Comparison of ENCODE assay signal across 33 cellular contexts in the genomic region with DNA sequence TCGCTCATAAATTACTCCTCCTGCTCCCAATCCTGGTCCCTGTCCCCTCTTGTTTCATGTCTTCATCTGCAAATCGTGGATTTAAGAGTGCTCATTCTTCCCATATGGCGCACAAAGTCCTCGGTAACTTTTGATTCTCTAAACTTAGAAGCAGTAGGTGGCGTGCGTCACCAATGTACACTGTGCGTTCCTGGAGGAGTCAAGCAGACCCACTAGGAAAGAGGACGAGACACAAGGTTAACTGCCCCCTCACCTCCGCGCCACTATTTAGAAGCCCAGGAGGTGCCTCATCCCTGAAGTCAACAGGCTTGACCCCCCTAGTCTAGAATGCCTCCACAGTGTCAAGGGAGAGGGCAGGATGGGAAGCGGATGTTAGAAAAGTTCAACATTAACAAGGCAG. TPM values are rescaled to one million over a fixed set of nuclear protein-coding genes. Genes with fewer than 3 reads are reported as not detected.
A peak's percentile ranks its signal among the peaks of the same experiment; 100 is the strongest.
DNase-seq lines count a peak whose midpoint lies in the region; ATAC-seq, FAIRE-seq and TF ChIP-seq lines count a peak whose summit lies in the region.
"Had no signal": no experiment of that assay in that cellular context is flagged by ENCODE, and none has a peak within 500 bp of the region (broad histone marks: within the 10 kb centered on the region; RNA-seq: fewer than 3 reads in every experiment).

No MANE protein-coding gene starts in this region.

- TF ChIP-seq EP300 in A549 (IDR thresholded peaks at IDR 0.05), result no peak
- TF ChIP-seq EP300 in HepG2 (IDR thresholded peaks at IDR 0.05; ENCODE audit: low read depth in 2 of 2, low read length in 2 of 2), result no peak
- TF ChIP-seq EP300 in HepG2 (CRISPR knock-in tag; IDR thresholded peaks at IDR 0.05; ENCODE audit: borderline replicate concordance), result no peak

- H3K36me3 ChIP-seq in H7 (replicated peaks; ENCODE audit: control insufficient read depth, insufficient read depth, low read length) (no peaks in the 10 kb centered on the region), HepG2 (replicated peaks in 1 of 2; ENCODE audit: control insufficient read depth in 1 of 2, insufficient read depth in 2 of 2, low read length in 2 of 2) (peaks cover 6 to 8% of the 10 kb centered on the region in 2 experiments; a peak in 4 of 5 replicates)
- H3K36me3 ChIP-seq: heart left ventricle, upper lobe of left lung had no signal

- H3K79me2 ChIP-seq in HepG2 (ENCODE audit: insufficient read depth, low read length), result peaks cover 49% of the 10 kb centered on the region

- no peak overlapping the region for H2AFZ ChIP-seq in HepG2 (ENCODE audit: low read length)
- H2AFZ ChIP-seq: GM23338 had no signal

- 0 out of 3 replicates have a peak, but pooled peaks cover 3% of the 10 kb centered on the region for H3K4me1 ChIP-seq in A549
- peaks cover 78% of the 10 kb centered on the region for H3K4me1 ChIP-seq in HepG2 (ENCODE audit: insufficient read depth, low read length)
- no peaks in the 10 kb centered on the region for H3K4me1 ChIP-seq in right cardiac atrium (ENCODE audit: control insufficient read depth, insufficient read depth, low read length)
- H3K4me1 ChIP-seq: Caco-2 had no signal

- POLR2A ChIA-PET in A549 (lab: Yijun Ruan, JAX) (no interaction called here), HepG2 (lab: Yijun Ruan, JAX) (interaction anchor here (3.7 to 7.8 kb wide), 2 partner anchors 10 to 28 kb away, joined by 96 to 419 read pairs; no protein-coding TSS in a partner anchor)

- 58% methylated on average over 11 of the region's 11 CpGs for WGBS in A549 (ENCODE audit: missing lambda C conversion rate)
- 88% methylated on average over 11 of the region's 11 CpGs for WGBS in HepG2 (ENCODE audit: low lambda C conversion rate)
- WGBS in right cardiac atrium, result 82% methylated on average over 11 of the region's 11 CpGs

- in situ Hi-C loops in HepG2 (cut with HindIII; ENCODE audit: extremely low pct_ligation_motif_present, low pct_unique_long_range_greater_than_20kb), result loop anchor here (5.0 kb wide), 1 partner anchor 43 kb away; no protein-coding TSS in a partner anchor

- H3K4me3 ChIP-seq in A549, result no peak overlapping the region
- H3K4me3 ChIP-seq in H7 (ENCODE audit: insufficient read depth, low read depth, low read length), result no peak overlapping the region
- peak overlapping the region in 1 of 3 experiments; percentile 84; a peak in 2 of 6 replicates for H3K4me3 ChIP-seq in HepG2 (replicated peaks in 1 of 3; ENCODE audit: insufficient read depth in 1 of 3, low read depth in 2 of 3, low read length in 3 of 3)
- no peak overlapping the region for H3K4me3 ChIP-seq in right cardiac atrium (ENCODE audit: low read length)
- H3K4me3 ChIP-seq: GM23338, heart left ventricle, lung, mucosa of descending colon, upper lobe of left lung had no signal

- peak overlapping the region; percentile 55 for H3K9ac ChIP-seq in HepG2 (ENCODE audit: insufficient read depth, low read depth, low read length)

- CTCF ChIA-PET in A549 (lab: Yijun Ruan, JAX), result interaction anchor here (1.0 to 2.2 kb wide), 2 partner anchors 9 to 294 kb away, joined by 3 to 7 read pairs; no protein-coding TSS in a partner anchor
- CTCF ChIA-PET in HepG2 (lab: Yijun Ruan, JAX; ENCODE audit: low intra/inter-chr PET ratio, low total read pairs), result interaction anchor here (0.8 kb wide), 1 partner anchor 44 kb away, joined by 5 read pairs; no protein-coding TSS in a partner anchor

- ATAC-seq in A549 (no peak), HepG2 (no peak), right cardiac atrium (no peak)
- ATAC-seq: activated naive CD8-positive, alpha-beta T cell treated with anti-CD3 and anti-CD28 coated beads, Interleukin-2, amount 50 U/mL, for 24 hours; GM23338; heart left ventricle; mucosa of descending colon; natural killer cell; stimulated activated memory B cell treated with anti-CD40 and anti-IgM and Interleukin-4, amounts not matched to agents 10 μg/mL and 1 μg/mL and 100 μg/mL, for 72 hours had no signal

- TF ChIP-seq CTCF in A549 (IDR thresholded peaks at IDR 0.05) (peak; percentile 17; the same call in 1 of the 3 replicates), HepG2 (CRISPR knock-in tag; IDR thresholded peaks at IDR 0.05) (no peak)

- no peak overlapping the region for H3K4me2 ChIP-seq in A549
- peak overlapping the region; percentile 93 for H3K4me2 ChIP-seq in HepG2 (ENCODE audit: low read depth, low read length)
- H3K4me2 ChIP-seq: GM23338 had no signal

- H3K9me3 ChIP-seq in A549 (peaks cover 6% of the 10 kb centered on the region; the same call in 2 of the 3 replicates), HepG2 (ENCODE audit: low read length) (no peaks in the 10 kb centered on the region), right cardiac atrium (ENCODE audit: control insufficient read depth, low read length) (peaks cover 2% of the 10 kb centered on the region)
- H3K9me3 ChIP-seq: Caco-2, mucosa of descending colon had no signal

- H3K27ac ChIP-seq in A549, result no peak overlapping the region
- H3K27ac ChIP-seq in HepG2 (ENCODE audit: extremely low read length, insufficient read depth, low read length), result peak overlapping the region; percentile 74
- no peak overlapping the region for H3K27ac ChIP-seq in right cardiac atrium (ENCODE audit: low read length)
- H3K27ac ChIP-seq: C4-2B, heart left ventricle, upper lobe of left lung had no signal

- peak in 1 of 2 experiments; percentile 34 for DNase-seq in A549 (ENCODE audit: low read depth in 1 of 2, low spot score in 1 of 2)
- peak; percentile 26 for DNase-seq in H7
- peak; percentile 30 for DNase-seq in RPMI8226
- no peak for DNase-seq in HepG2 (ENCODE audit: low spot score)
- DNase-seq in HPDE6-E6E7 (ENCODE audit: extremely low spot score), result no peak
- DNase-seq in amniotic stem cell (lab: John Stamatoyannopoulos, UW), result no peak
- no peak for DNase-seq in DMS153 (lab: John Stamatoyannopoulos, UW)
- DNase-seq in right cardiac atrium, result no peak
- DNase-seq: activated naive CD4-positive, alpha-beta T cell; activated naive CD8-positive, alpha-beta T cell treated with anti-CD3 and anti-CD28 coated beads, Interleukin-2, amount 50 U/mL, for 24 hours; Caco-2; central memory CD4-positive, alpha-beta T cell; dermis blood vessel endothelial cell; DMS79 treated with DMSO at 0.1 percent for 48 hours; GDM1; heart left ventricle; HFFc6; KG1; mucosa of descending colon; MV-4-11; natural killer cell; NCI-H1436 treated with DMSO at 0.1 percent for 48 hours; NCI-H2081 treated with DMSO at 0.1 percent for 48 hours; NCI-H446; NCI-H748 treated with DMSO at 0.1 percent for 48 hours; T-helper 2 cell; upper lobe of left lung had no signal

- H4K20me1 ChIP-seq in HepG2 (ENCODE audit: insufficient read depth, low read length), result no peaks in the 10 kb centered on the region

- FAIRE-seq in A549 (lab: Jason Lieb, UNC), result no peak
- no peak for FAIRE-seq in HepG2 (lab: Jason Lieb, UNC)

- TF ChIP-seq RAD21 in A549 (conservative IDR thresholded peaks at IDR 0.05 in 1 of 2, IDR thresholded peaks at IDR 0.05 in 1 of 2) (peak in 1 of 2 experiments; percentile 37; a peak in 2 of 5 replicates), HepG2 (CRISPR knock-in tag; IDR thresholded peaks at IDR 0.05) (no peak)

- H3K27me3 ChIP-seq in H7 (ENCODE audit: control insufficient read depth, insufficient read depth, low read length), result peaks cover 22% of the 10 kb centered on the region
- no peaks in the 10 kb centered on the region; a peak in 1 of 5 replicates for H3K27me3 ChIP-seq in HepG2 (ENCODE audit: control insufficient read depth in 1 of 2, insufficient read depth in 2 of 2, low read length in 2 of 2)
- H3K27me3 ChIP-seq in right cardiac atrium (ENCODE audit: control insufficient read depth, insufficient read depth), result no peaks in the 10 kb centered on the region

- intact Hi-C loops in HepG2 (cut with micrococcal nuclease; ENCODE audit: unreplicated experiment) (loop anchor here (10.0 kb wide), 1 partner anchor 84 kb away; no protein-coding TSS in a partner anchor), right cardiac atrium (cut with DNase I) (no loop called here)

- no TSS peak for BruUV-seq in HepG2 (replicated peaks; lab: Mats Ljungman, UMichigan)

- TF ChIP-seq POLR2A in A549 (IDR thresholded peaks at IDR 0.05; ENCODE audit: low read length) (no peak), HepG2 (IDR thresholded peaks at IDR 0.05; ENCODE audit: insufficient read depth in 1 of 2, low read depth in 2 of 2, low read length in 2 of 2) (no peak)

RNA-seq across cellular contexts. Expression of gene SLC13A5, which starts 2.9 kb away (rescaled TPM):
- 0.26 and 0.30 TPM in 2 replicates for polyA plus RNA-seq in A549 (2011; rRNA removed)
- polyA plus RNA-seq in A549 (2012; cell fraction: cytosol; rRNA removed), result 0.09 and 0.26 TPM in 2 replicates
- polyA plus RNA-seq in A549 (2012; cell fraction: nucleus; rRNA removed), result 0.14 and 0.26 TPM in 2 replicates
- polyA plus RNA-seq in A549 (2017; fragmentation: RNase III; extraction: RNeasy Plus Mini Kit Qiagen cat#74134 plus additional on column Dnase treatment), result 0.03 to 0.26 TPM (median 0.15 TPM) in 3 replicates
- 0.21 and 1.8 TPM in 2 replicates for polyA minus RNA-seq in A549 (2011; rRNA and poly(A)+ RNA removed)
- 0.10 and 0.11 TPM in 2 replicates for total RNA-seq in H7 (2014; rRNA removed; shearing (Covaris generic))
- 24.4 and 42.8 TPM in 2 replicates for total RNA-seq in HepG2 (2016; rRNA removed; fragmentation: Illumina TruSeq; extraction: Trizol)
- 6.1 and 8.5 TPM in 2 replicates for total RNA-seq in HepG2 (2016; cell fraction: cytosol; rRNA removed; fragmentation: Illumina TruSeq; extraction: Trizol; ENCODE audit: low read depth)
- total RNA-seq in HepG2 (2016; cell fraction: insoluble cytoplasmic fraction; rRNA removed; fragmentation: Illumina TruSeq; extraction: Trizol), result 24.1 and 44.5 TPM in 2 replicates
- total RNA-seq in HepG2 (2016; cell fraction: membrane; rRNA removed; fragmentation: Illumina TruSeq; extraction: Trizol), result 21.2 and 24.0 TPM in 2 replicates
- total RNA-seq in HepG2 (2016; cell fraction: nucleus; rRNA removed; fragmentation: Illumina TruSeq; extraction: Trizol), result 74.8 and 81.7 TPM in 2 replicates
- polyA plus RNA-seq in HepG2 (2011; rRNA removed), result 310 and 460 TPM in 2 replicates
- polyA plus RNA-seq in HepG2 (2011; cell fraction: cytosol; rRNA removed), result 141 and 152 TPM in 2 replicates
- polyA plus RNA-seq in HepG2 (2011; cell fraction: nucleus; rRNA removed), result 496 and 544 TPM in 2 replicates
- polyA plus RNA-seq in HepG2 (2012), result 253 and 287 TPM in 2 replicates
- 11.4 and 13.1 TPM in 2 replicates for polyA plus RNA-seq in HepG2 (2016; cell fraction: cytosol; fragmentation: Illumina TruSeq; extraction: Trizol; ENCODE audit: low read depth)
- 42.4 and 50.4 TPM in 2 replicates for polyA plus RNA-seq in HepG2 (2016; cell fraction: insoluble cytoplasmic fraction; fragmentation: Illumina TruSeq; extraction: Trizol; ENCODE audit: low read depth)
- polyA plus RNA-seq in HepG2 (2016; cell fraction: membrane; fragmentation: Illumina TruSeq; extraction: Trizol; ENCODE audit: low read depth), result 28.2 and 31.8 TPM in 2 replicates
- 169 and 186 TPM in 2 replicates for polyA plus RNA-seq in HepG2 (2016; cell fraction: nucleus; fragmentation: Illumina TruSeq; extraction: Trizol; ENCODE audit: insufficient read depth, low read depth)
- 0.40 and 2,799 TPM in 2 replicates for polyA minus RNA-seq in HepG2 (2011; rRNA and poly(A)+ RNA removed; ENCODE audit: low replicate concordance)
- polyA minus RNA-seq in HepG2 (2011; cell fraction: cytosol; rRNA and poly(A)+ RNA removed), result 352 and 410 TPM in 2 replicates
- polyA minus RNA-seq in HepG2 (2011; cell fraction: nucleus; rRNA and poly(A)+ RNA removed), result 342 and 399 TPM in 2 replicates
- not detected for total RNA-seq in right cardiac atrium
- not detected for polyA plus RNA-seq in right cardiac atrium
- total RNA-seq: dermis blood vessel endothelial cell, HFFc6, HT1080, mucosa of descending colon, natural killer cell, skeletal muscle tissue had no signal
- polyA plus RNA-seq: lung had no signal

RNA-seq across cellular contexts. Expression of gene XAF1, which starts 45.5 kb away (rescaled TPM):
- polyA plus RNA-seq in A549 (2011; rRNA removed) (not detected in 2 replicates), A549 (2017; fragmentation: RNase III; extraction: RNeasy Plus Mini Kit Qiagen cat#74134 plus additional on column Dnase treatment) (not detected in 3 replicates), HepG2 (2011; rRNA removed) (1.2 and 1.6 TPM in 2 replicates), right cardiac atrium (31.1 TPM)
- not detected in 2 replicates for polyA plus RNA-seq in A549 (2012; cell fraction: cytosol; rRNA removed)
- not detected in 2 replicates for polyA plus RNA-seq in A549 (2012; cell fraction: nucleus; rRNA removed)
- polyA minus RNA-seq in A549 (2011; rRNA and poly(A)+ RNA removed), result not detected in 2 replicates
- total RNA-seq in H7 (2014; rRNA removed; shearing (Covaris generic)), result not detected in 2 replicates
- total RNA-seq in HepG2 (2016; rRNA removed; fragmentation: Illumina TruSeq; extraction: Trizol) (1.7 and 2.4 TPM in 2 replicates), right cardiac atrium (10 to 100 TPM; 22.5 to 43.9 (median 31.3) TPM)
- total RNA-seq in HepG2 (2016; cell fraction: cytosol; rRNA removed; fragmentation: Illumina TruSeq; extraction: Trizol; ENCODE audit: low read depth), result 0.81 and 0.97 TPM in 2 replicates
- total RNA-seq in HepG2 (2016; cell fraction: insoluble cytoplasmic fraction; rRNA removed; fragmentation: Illumina TruSeq; extraction: Trizol), result 1.7 and 2.1 TPM in 2 replicates
- 1.1 and 1.3 TPM in 2 replicates for total RNA-seq in HepG2 (2016; cell fraction: membrane; rRNA removed; fragmentation: Illumina TruSeq; extraction: Trizol)
- total RNA-seq in HepG2 (2016; cell fraction: nucleus; rRNA removed; fragmentation: Illumina TruSeq; extraction: Trizol), result 2.1 and 3.7 TPM in 2 replicates
- polyA plus RNA-seq in HepG2 (2011; cell fraction: cytosol; rRNA removed), result 0.74 and 2.0 TPM in 2 replicates
- 4.3 and 11.1 TPM in 2 replicates for polyA plus RNA-seq in HepG2 (2011; cell fraction: nucleus; rRNA removed)
- 3.1 and 3.3 TPM in 2 replicates for polyA plus RNA-seq in HepG2 (2012)
- polyA plus RNA-seq in HepG2 (2016; cell fraction: cytosol; fragmentation: Illumina TruSeq; extraction: Trizol; ENCODE audit: low read depth), result 0.15 and 0.25 TPM in 2 replicates
- 2.3 and 3.4 TPM in 2 replicates for polyA plus RNA-seq in HepG2 (2016; cell fraction: insoluble cytoplasmic fraction; fragmentation: Illumina TruSeq; extraction: Trizol; ENCODE audit: low read depth)
- polyA plus RNA-seq in HepG2 (2016; cell fraction: membrane; fragmentation: Illumina TruSeq; extraction: Trizol; ENCODE audit: low read depth), result 0.66 and 0.71 TPM in 2 replicates
- polyA plus RNA-seq in HepG2 (2016; cell fraction: nucleus; fragmentation: Illumina TruSeq; extraction: Trizol; ENCODE audit: insufficient read depth, low read depth), result 6.3 and 9.1 TPM in 2 replicates
- 2.2 TPM in 1 of 2 replicates, not detected in the other for polyA minus RNA-seq in HepG2 (2011; rRNA and poly(A)+ RNA removed; ENCODE audit: low replicate concordance)
- 0.79 and 2.2 TPM in 2 replicates for polyA minus RNA-seq in HepG2 (2011; cell fraction: cytosol; rRNA and poly(A)+ RNA removed)
- 6.2 and 14.3 TPM in 2 replicates for polyA minus RNA-seq in HepG2 (2011; cell fraction: nucleus; rRNA and poly(A)+ RNA removed)
- total RNA-seq: GM23338, HT1080 had no signal
- polyA plus RNA-seq: GM23338 had no signal

RNA-seq across cellular contexts. Expression of gene C17orf100, which starts 58.8 kb away (rescaled TPM):
- 4.1 and 4.2 TPM in 2 replicates for polyA plus RNA-seq in A549 (2011; rRNA removed)
- 2.1 and 2.9 TPM in 2 replicates for polyA plus RNA-seq in A549 (2012; cell fraction: cytosol; rRNA removed)
- 1.6 and 2.0 TPM in 2 replicates for polyA plus RNA-seq in A549 (2012; cell fraction: nucleus; rRNA removed)
- polyA plus RNA-seq in A549 (2017; fragmentation: RNase III; extraction: RNeasy Plus Mini Kit Qiagen cat#74134 plus additional on column Dnase treatment), result 2.4 to 3.1 TPM (median 2.6 TPM) in 3 replicates
- polyA minus RNA-seq in A549 (2011; rRNA and poly(A)+ RNA removed), result 1.9 TPM in 2 replicates
- 0.37 and 0.55 TPM in 2 replicates for total RNA-seq in H7 (2014; rRNA removed; shearing (Covaris generic))
- total RNA-seq in HepG2 (2016; rRNA removed; fragmentation: Illumina TruSeq; extraction: Trizol), result 3.6 and 4.1 TPM in 2 replicates
- 2.2 and 2.4 TPM in 2 replicates for total RNA-seq in HepG2 (2016; cell fraction: cytosol; rRNA removed; fragmentation: Illumina TruSeq; extraction: Trizol; ENCODE audit: low read depth)
- 3.2 and 4.7 TPM in 2 replicates for total RNA-seq in HepG2 (2016; cell fraction: insoluble cytoplasmic fraction; rRNA removed; fragmentation: Illumina TruSeq; extraction: Trizol)
- 6.2 and 6.9 TPM in 2 replicates for total RNA-seq in HepG2 (2016; cell fraction: membrane; rRNA removed; fragmentation: Illumina TruSeq; extraction: Trizol)
- total RNA-seq in HepG2 (2016; cell fraction: nucleus; rRNA removed; fragmentation: Illumina TruSeq; extraction: Trizol), result 3.8 and 4.0 TPM in 2 replicates
- polyA plus RNA-seq in HepG2 (2011; rRNA removed), result 8.7 and 10.1 TPM in 2 replicates
- 10.2 and 10.7 TPM in 2 replicates for polyA plus RNA-seq in HepG2 (2011; cell fraction: cytosol; rRNA removed)
- polyA plus RNA-seq in HepG2 (2011; cell fraction: nucleus; rRNA removed), result 9.3 and 9.9 TPM in 2 replicates
- 12.3 and 32.8 TPM in 2 replicates for polyA plus RNA-seq in HepG2 (2012)
- polyA plus RNA-seq in HepG2 (2016; cell fraction: cytosol; fragmentation: Illumina TruSeq; extraction: Trizol; ENCODE audit: low read depth), result 7.2 and 9.4 TPM in 2 replicates
- 13.1 and 13.3 TPM in 2 replicates for polyA plus RNA-seq in HepG2 (2016; cell fraction: insoluble cytoplasmic fraction; fragmentation: Illumina TruSeq; extraction: Trizol; ENCODE audit: low read depth)
- polyA plus RNA-seq in HepG2 (2016; cell fraction: membrane; fragmentation: Illumina TruSeq; extraction: Trizol; ENCODE audit: low read depth), result 15.0 and 15.5 TPM in 2 replicates
- 9.5 and 9.7 TPM in 2 replicates for polyA plus RNA-seq in HepG2 (2016; cell fraction: nucleus; fragmentation: Illumina TruSeq; extraction: Trizol; ENCODE audit: insufficient read depth, low read depth)
- 1.0 and 10.4 TPM in 2 replicates for polyA minus RNA-seq in HepG2 (2011; rRNA and poly(A)+ RNA removed; ENCODE audit: low replicate concordance)
- polyA minus RNA-seq in HepG2 (2011; cell fraction: cytosol; rRNA and poly(A)+ RNA removed), result 6.8 and 7.9 TPM in 2 replicates
- polyA minus RNA-seq in HepG2 (2011; cell fraction: nucleus; rRNA and poly(A)+ RNA removed), result 11.7 and 13.4 TPM in 2 replicates
- total RNA-seq in right cardiac atrium, result under 1 TPM; 0.47 to 0.91 (median 0.63) TPM
- polyA plus RNA-seq in right cardiac atrium, result 1.0 TPM
- total RNA-seq: skeletal muscle tissue had no signal

RNA-seq across cellular contexts. Expression of gene MED31, which starts 58.9 kb away (rescaled TPM):
- polyA plus RNA-seq in A549 (2011; rRNA removed) (49.0 and 50.2 TPM in 2 replicates), A549 (2017; fragmentation: RNase III; extraction: RNeasy Plus Mini Kit Qiagen cat#74134 plus additional on column Dnase treatment) (27.9 to 32.2 TPM (median 31.8 TPM) in 3 replicates), HepG2 (2011; rRNA removed) (14.2 and 19.0 TPM in 2 replicates), right cardiac atrium (24.1 TPM)
- polyA plus RNA-seq in A549 (2012; cell fraction: cytosol; rRNA removed), result 22.9 and 25.0 TPM in 2 replicates
- 6.4 and 11.0 TPM in 2 replicates for polyA plus RNA-seq in A549 (2012; cell fraction: nucleus; rRNA removed)
- 11.4 and 14.4 TPM in 2 replicates for polyA minus RNA-seq in A549 (2011; rRNA and poly(A)+ RNA removed)
- total RNA-seq in H7 (2014; rRNA removed; shearing (Covaris generic)), result 3.9 and 6.3 TPM in 2 replicates
- total RNA-seq in HepG2 (2016; rRNA removed; fragmentation: Illumina TruSeq; extraction: Trizol) (20.9 and 25.0 TPM in 2 replicates), right cardiac atrium (10 to 100 TPM; 14.0 to 20.4 (median 15.7) TPM)
- 15.0 and 15.3 TPM in 2 replicates for total RNA-seq in HepG2 (2016; cell fraction: cytosol; rRNA removed; fragmentation: Illumina TruSeq; extraction: Trizol; ENCODE audit: low read depth)
- 21.7 and 30.3 TPM in 2 replicates for total RNA-seq in HepG2 (2016; cell fraction: insoluble cytoplasmic fraction; rRNA removed; fragmentation: Illumina TruSeq; extraction: Trizol)
- total RNA-seq in HepG2 (2016; cell fraction: membrane; rRNA removed; fragmentation: Illumina TruSeq; extraction: Trizol), result 13.3 and 13.7 TPM in 2 replicates
- total RNA-seq in HepG2 (2016; cell fraction: nucleus; rRNA removed; fragmentation: Illumina TruSeq; extraction: Trizol), result 13.4 and 18.3 TPM in 2 replicates
- polyA plus RNA-seq in HepG2 (2011; cell fraction: cytosol; rRNA removed), result 5.0 and 8.9 TPM in 2 replicates
- 4.0 and 7.0 TPM in 2 replicates for polyA plus RNA-seq in HepG2 (2011; cell fraction: nucleus; rRNA removed)
- polyA plus RNA-seq in HepG2 (2012), result 12.4 and 13.1 TPM in 2 replicates
- polyA plus RNA-seq in HepG2 (2016; cell fraction: cytosol; fragmentation: Illumina TruSeq; extraction: Trizol; ENCODE audit: low read depth), result 7.9 and 10.0 TPM in 2 replicates
- polyA plus RNA-seq in HepG2 (2016; cell fraction: insoluble cytoplasmic fraction; fragmentation: Illumina TruSeq; extraction: Trizol; ENCODE audit: low read depth), result 27.3 and 32.8 TPM in 2 replicates
- polyA plus RNA-seq in HepG2 (2016; cell fraction: membrane; fragmentation: Illumina TruSeq; extraction: Trizol; ENCODE audit: low read depth), result 9.6 and 13.7 TPM in 2 replicates
- polyA plus RNA-seq in HepG2 (2016; cell fraction: nucleus; fragmentation: Illumina TruSeq; extraction: Trizol; ENCODE audit: insufficient read depth, low read depth), result 20.1 and 21.9 TPM in 2 replicates
- 1.9 and 7.5 TPM in 2 replicates for polyA minus RNA-seq in HepG2 (2011; rRNA and poly(A)+ RNA removed; ENCODE audit: low replicate concordance)
- polyA minus RNA-seq in HepG2 (2011; cell fraction: cytosol; rRNA and poly(A)+ RNA removed), result 2.8 and 3.5 TPM in 2 replicates
- polyA minus RNA-seq in HepG2 (2011; cell fraction: nucleus; rRNA and poly(A)+ RNA removed), result 21.2 and 22.8 TPM in 2 replicates

Comparison
In these comparisons a context has a peak if more than half of its experiments do, and no peak if none do; other contexts are left out.
1. DNase-seq: peak in H7 (single experiment) and RPMI8226 (single experiment); none in HepG2 (single experiment), HPDE6-E6E7 (single experiment), amniotic stem cell (single experiment), DMS153 (single experiment) and right cardiac atrium (0 of 3).
2. Of the 38 proteins assayed by ChIP-seq in both HepG2 and A549: peak only in HepG2: none; only in A549: CTCF; in both: none; in neither: 36; mixed calls (peak in some experiments, not most) for 1.